ENCODE assay signal across 29 cellular contexts in genomic region chr14:50288146-50288545, GRCh38.
"Had no signal": no experiment of that assay in that cellular context is flagged by ENCODE, and none has a peak within 500 bp of the region (broad histone marks: within the 10 kb centered on the region; RNA-seq: fewer than 3 reads in every experiment).

No MANE protein-coding gene starts in this region.

- H3K9me3 Mint-ChIP-seq: stimulated activated effector memory CD8-positive, alpha-beta T cell treated with anti-CD3 and anti-CD28 coated beads, Interleukin-12 subunit alpha, Interleukin-12 subunit beta, amount 100 ng/mL, for 72 hours; stimulated activated memory B cell treated with anti-CD40 and anti-IgM and Interleukin-4, amounts not matched to agents 10 μg/mL and 1 μg/mL and 100 μg/mL, for 72 hours; stimulated activated naive B cell treated with anti-CD40 and anti-IgM and Interleukin-4, amounts not matched to agents 10 μg/mL and 1 μg/mL and 100 μg/mL, for 72 hours; stimulated activated naive CD8-positive, alpha-beta T cell treated with anti-CD3 and anti-CD28 coated beads, Interleukin-15, amount 100 ng/mL, for 72 hours; stimulated activated naive CD8-positive, alpha-beta T cell treated with anti-CD3 and anti-CD28 coated beads, Interleukin-15, Interleukin-2, amounts not matched to agents 100 ng/mL and 50 ng/mL, for 24 hours; type B pancreatic cell had no signal

- DNase-seq: stimulated activated CD4-positive, alpha-beta T cell treated with anti-CD3 and anti-CD28 coated beads, Interleukin-2, amount 100 ng/mL, for 48 hours; stimulated activated CD4-positive, alpha-beta T cell treated with anti-CD3 and anti-CD28 coated beads, Interleukin-4, amount 100 ng/mL, for 1 hour; stimulated activated CD4-positive, alpha-beta T cell treated with anti-CD3 and anti-CD28 coated beads, Interleukin-4, amount 100 ng/mL, for 24 hours; stimulated activated CD4-positive, alpha-beta T cell treated with anti-CD3 and anti-CD28 coated beads, Interleukin-4, amount 100 ng/mL, for 4 hours; stimulated activated CD8-positive, alpha-beta memory T cell treated with anti-CD3 and anti-CD28 coated beads, Interleukin-4, amount 100 ng/mL, for 48 hours; stimulated activated naive B cell treated with anti-CD40 and anti-IgM and Interleukin-4, amounts not matched to agents 10 μg/mL and 1 μg/mL and 100 μg/mL, for 72 hours; stimulated activated naive CD4-positive, alpha-beta T cell; stimulated activated naive CD4-positive, alpha-beta T cell treated with Interleukin-2 at 50 U/mL for 16 hours; stimulated activated naive CD8-positive, alpha-beta T cell treated with anti-CD3 and anti-CD28 coated beads, Interleukin-15, amount 100 ng/mL, for 72 hours; stimulated activated naive CD8-positive, alpha-beta T cell treated with anti-CD3 and anti-CD28 coated beads, Interleukin-15, Interleukin-2, amounts not matched to agents 100 U/mL and 50 U/mL, for 24 hours; stomach; substantia nigra; testis; thyroid gland; tibial artery; transverse colon; trophoblast cell; upper lobe of left lung; upper lobe of right lung; uterus had no signal

- H3K27me3 Mint-ChIP-seq: stimulated activated memory B cell treated with anti-CD40 and anti-IgM and Interleukin-4, amounts not matched to agents 10 μg/mL and 1 μg/mL and 100 μg/mL, for 72 hours; stimulated activated naive B cell treated with anti-CD40 and anti-IgM and Interleukin-4, amounts not matched to agents 10 μg/mL and 1 μg/mL and 100 μg/mL, for 72 hours; stimulated activated naive CD8-positive, alpha-beta T cell treated with anti-CD3 and anti-CD28 coated beads, Interleukin-15, amount 100 ng/mL, for 72 hours; stimulated activated naive CD8-positive, alpha-beta T cell treated with anti-CD3 and anti-CD28 coated beads, Interleukin-15, Interleukin-2, amounts not matched to agents 100 ng/mL and 50 ng/mL, for 24 hours; type B pancreatic cell had no signal

- H3K9me3 ChIP-seq: stomach, suprapubic skin, testis, thoracic aorta, thyroid gland, tibial artery, tibial nerve, transverse colon, upper lobe of left lung, upper lobe of right lung, uterus, vagina had no signal

- H3K4me1 Mint-ChIP-seq: stimulated activated effector memory CD8-positive, alpha-beta T cell treated with anti-CD3 and anti-CD28 coated beads, Interleukin-12 subunit alpha, Interleukin-12 subunit beta, amount 100 ng/mL, for 72 hours; stimulated activated memory B cell treated with anti-CD40 and anti-IgM and Interleukin-4, amounts not matched to agents 10 μg/mL and 1 μg/mL and 100 μg/mL, for 72 hours; stimulated activated naive B cell treated with anti-CD40 and anti-IgM and Interleukin-4, amounts not matched to agents 10 μg/mL and 1 μg/mL and 100 μg/mL, for 72 hours; stimulated activated naive CD8-positive, alpha-beta T cell treated with anti-CD3 and anti-CD28 coated beads, Interleukin-15, amount 100 ng/mL, for 72 hours had no signal

- H3K4me1 ChIP-seq: stomach, suprapubic skin, testis, thyroid gland, tibial artery, tibial nerve, transverse colon, upper lobe of left lung, upper lobe of right lung, uterus, vagina had no signal

- H3K27me3 ChIP-seq: stomach, suprapubic skin, testis, thyroid gland, tibial artery, tibial nerve, transverse colon, upper lobe of left lung, upper lobe of right lung, uterus, vagina had no signal

- H3K36me3 ChIP-seq: thoracic aorta, thyroid gland, transverse colon, upper lobe of left lung, upper lobe of right lung, uterus, vagina had no signal

- H3K4me3 Mint-ChIP-seq: stimulated activated effector memory CD8-positive, alpha-beta T cell treated with anti-CD3 and anti-CD28 coated beads, Interleukin-12 subunit alpha, Interleukin-12 subunit beta, amount 100 ng/mL, for 72 hours; stimulated activated memory B cell treated with anti-CD40 and anti-IgM and Interleukin-4, amounts not matched to agents 10 μg/mL and 1 μg/mL and 100 μg/mL, for 72 hours; stimulated activated naive B cell treated with anti-CD40 and anti-IgM and Interleukin-4, amounts not matched to agents 10 μg/mL and 1 μg/mL and 100 μg/mL, for 72 hours; stimulated activated naive CD8-positive, alpha-beta T cell treated with anti-CD3 and anti-CD28 coated beads, Interleukin-15, amount 100 ng/mL, for 72 hours; stimulated activated naive CD8-positive, alpha-beta T cell treated with anti-CD3 and anti-CD28 coated beads, Interleukin-15, Interleukin-2, amounts not matched to agents 100 ng/mL and 50 ng/mL, for 24 hours; type B pancreatic cell had no signal

- H3K4me3 ChIP-seq: stomach, suprapubic skin, testis, thoracic aorta, thyroid gland, tibial artery, tibial nerve, transverse colon, upper lobe of left lung, upper lobe of right lung, uterus, vagina had no signal

- H3K27ac Mint-ChIP-seq: stimulated activated effector memory CD8-positive, alpha-beta T cell treated with anti-CD3 and anti-CD28 coated beads, Interleukin-12 subunit alpha, Interleukin-12 subunit beta, amount 100 ng/mL, for 72 hours; stimulated activated memory B cell treated with anti-CD40 and anti-IgM and Interleukin-4, amounts not matched to agents 10 μg/mL and 1 μg/mL and 100 μg/mL, for 72 hours; stimulated activated naive B cell treated with anti-CD40 and anti-IgM and Interleukin-4, amounts not matched to agents 10 μg/mL and 1 μg/mL and 100 μg/mL, for 72 hours; stimulated activated naive CD8-positive, alpha-beta T cell treated with anti-CD3 and anti-CD28 coated beads, Interleukin-15, Interleukin-2, amounts not matched to agents 100 ng/mL and 50 ng/mL, for 24 hours; type B pancreatic cell had no signal

- H3K36me3 Mint-ChIP-seq: stimulated activated effector memory CD8-positive, alpha-beta T cell treated with anti-CD3 and anti-CD28 coated beads, Interleukin-12 subunit alpha, Interleukin-12 subunit beta, amount 100 ng/mL, for 72 hours had no signal

- ATAC-seq: stimulated activated effector memory CD8-positive, alpha-beta T cell treated with anti-CD3 and anti-CD28 coated beads, Interleukin-12 subunit alpha, Interleukin-12 subunit beta, amount 100 ng/mL, for 72 hours; stimulated activated memory B cell treated with anti-CD40 and anti-IgM and Interleukin-4, amounts not matched to agents 10 μg/mL and 1 μg/mL and 100 μg/mL, for 72 hours; stimulated activated naive B cell treated with anti-CD40 and anti-IgM and Interleukin-4, amounts not matched to agents 10 μg/mL and 1 μg/mL and 100 μg/mL, for 72 hours; stimulated activated naive CD8-positive, alpha-beta T cell treated with anti-CD3 and anti-CD28 coated beads, Interleukin-15, amount 100 ng/mL, for 72 hours; stimulated activated naive CD8-positive, alpha-beta T cell treated with anti-CD3 and anti-CD28 coated beads, Interleukin-15, Interleukin-2, amounts not matched to agents 100 U/mL and 50 U/mL, for 24 hours; upper lobe of right lung had no signal

- H3K27ac ChIP-seq: stomach, suprapubic skin, testis, thoracic aorta, thyroid gland, tibial artery, tibial nerve, transverse colon, upper lobe of left lung, upper lobe of right lung, uterus, vagina had no signal

- FAIRE-seq: urothelium cell line had no signal
